In the genomic region with DNA sequence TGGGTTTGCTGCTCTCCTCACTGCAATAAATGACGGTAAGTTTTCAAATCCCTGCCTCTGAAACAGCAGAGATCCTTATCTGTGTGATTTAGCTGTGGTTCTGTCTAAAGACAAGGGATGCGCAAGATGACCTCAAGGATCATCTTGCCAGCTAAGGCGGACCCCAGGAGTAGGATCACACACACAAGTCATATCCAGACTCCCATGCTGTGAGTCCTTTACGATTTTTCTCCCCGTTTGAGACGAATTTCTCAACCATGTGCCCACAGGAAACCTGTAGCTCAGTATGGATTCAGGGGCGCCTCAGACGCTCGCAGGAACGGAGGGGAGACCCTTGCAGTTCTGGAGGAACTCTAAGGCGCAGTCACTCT, we compare ENCODE assay signal across 8 cellular contexts. TPM values are rescaled to one million over a fixed set of nuclear protein-coding genes. Genes with fewer than 3 reads are reported as not detected.
A peak's percentile ranks its signal among the peaks of the same experiment; 100 is the strongest.
DNase-seq lines count a peak whose midpoint lies in the region; ATAC-seq and TF ChIP-seq lines count a peak whose summit lies in the region.

No MANE protein-coding gene starts in this region.

- no peaks in the 10 kb centered on the region for H3K36me3 Mint-ChIP-seq in naive thymus-derived CD4-positive, alpha-beta T cell

- H3K36me3 ChIP-seq in HEK293 (ENCODE audit: control insufficient read depth in 2 of 2, insufficient read depth in 1 of 2, low read length in 2 of 2) (peaks cover 0 to 12% of the 10 kb centered on the region in 2 experiments; a peak in 2 of 3 replicates), endocrine pancreas (ENCODE audit: control insufficient read depth, insufficient read depth, low read length) (no peaks in the 10 kb centered on the region)
- H3K36me3 ChIP-seq in naive thymus-derived CD4-positive, alpha-beta T cell (ENCODE audit: control insufficient read depth in 2 of 3, insufficient read depth in 3 of 3, low read length in 3 of 3) = peaks cover 0 to 7% (median 0%) of the 10 kb centered on the region in 3 experiments

- H3K9ac ChIP-seq in endocrine pancreas (ENCODE audit: control insufficient read depth, insufficient read depth, low read length) = peak overlapping the region; percentile 75

- TF ChIP-seq CTCF in HEK293 (tag by site-specific recombination; IDR thresholded peaks at IDR 0.05) = no peak

- H3K27ac ChIP-seq in HEK293 (ENCODE audit: extremely low read depth, low read depth, low read length) = peak overlapping the region; percentile 91
- H3K27ac ChIP-seq in naive thymus-derived CD4-positive, alpha-beta T cell (ENCODE audit: low read depth, low read length) = peak overlapping the region; percentile 91

- H3K4me3 ChIP-seq in GM08714 (ENCODE audit: low read length) (peak overlapping the region; percentile 93), HEK293 (ENCODE audit: low read depth, low read length) (peak overlapping the region; percentile 92), endocrine pancreas (ENCODE audit: control insufficient read depth, insufficient read depth, low read length) (peak overlapping the region; percentile 92)
- H3K4me3 ChIP-seq in naive thymus-derived CD4-positive, alpha-beta T cell (ENCODE audit: low read length) = peak overlapping the region; percentile 78

- H3K4me1 Mint-ChIP-seq in naive thymus-derived CD4-positive, alpha-beta T cell = peaks cover 0 to 15% (median 5%) of the 10 kb centered on the region in 7 donors

- ATAC-seq in naive thymus-derived CD4-positive, alpha-beta T cell = no peak

- H3K27ac Mint-ChIP-seq in naive thymus-derived CD4-positive, alpha-beta T cell = peak overlapping the region in 8 of 9 donors; percentile 92 to 100 (median 98)

- peak; percentile 49 for DNase-seq in RKO (ENCODE audit: low spot score)
- DNase-seq in naive thymus-derived CD4-positive, alpha-beta T cell = no peak
- no peak for DNase-seq in NK-92 (lab: John Stamatoyannopoulos, UW; ENCODE audit: unreplicated experiment)
- no peak for DNase-seq in T-helper 9 cell
- no peak for DNase-seq in cerebellar nuclear complex (lab: John Stamatoyannopoulos, UW)

- peak overlapping the region in 3 of 10 donors; percentile 88 to 100 (median 96) for H3K4me3 Mint-ChIP-seq in naive thymus-derived CD4-positive, alpha-beta T cell

- peaks cover 8% of the 10 kb centered on the region; the same call in 1 of the 2 replicates for H3K4me1 ChIP-seq in HEK293 (ENCODE audit: control insufficient read depth, insufficient read depth, low read length)
- peaks cover 15% of the 10 kb centered on the region for H3K4me1 ChIP-seq in endocrine pancreas (ENCODE audit: control insufficient read depth, insufficient read depth, low read length)
- peaks cover 8 to 25% of the 10 kb centered on the region in 2 donors for H3K4me1 ChIP-seq in naive thymus-derived CD4-positive, alpha-beta T cell (ENCODE audit: control insufficient read depth in 2 of 2, insufficient read depth in 2 of 2, low read length in 2 of 2)

- no peaks in the 10 kb centered on the region for H3K9me3 Mint-ChIP-seq in naive thymus-derived CD4-positive, alpha-beta T cell

- H3K27me3 ChIP-seq in endocrine pancreas (ENCODE audit: control insufficient read depth, insufficient read depth, low read length) = no peaks in the 10 kb centered on the region
- H3K27me3 ChIP-seq in naive thymus-derived CD4-positive, alpha-beta T cell (ENCODE audit: control insufficient read depth in 2 of 2, insufficient read depth in 2 of 2, low read length in 2 of 2) = no peaks in the 10 kb centered on the region

- CTCF ChIA-PET in HEK293 (lab: Yijun Ruan, JAX) = interaction anchor here (0.6 to 3.9 kb wide), 19 partner anchors 9 to 564 kb away, joined by 3 to 35 read pairs (median 3); no protein-coding TSS in a partner anchor
- CTCF ChIA-PET in naive thymus-derived CD4-positive, alpha-beta T cell (lab: Charles Lee) = interaction anchor here (0.6 to 2.3 kb wide), 9 partner anchors 9 to 567 kb away, joined by 3 to 10 read pairs (median 4); a partner anchor contains a TSS

- H3K9me3 ChIP-seq in HEK293 (ENCODE audit: control insufficient read depth, insufficient read depth, low read depth, low read length) = no peaks in the 10 kb centered on the region
- H3K9me3 ChIP-seq in endocrine pancreas (ENCODE audit: control insufficient read depth, low read length) = no peaks in the 10 kb centered on the region
- no peaks in the 10 kb centered on the region for H3K9me3 ChIP-seq in naive thymus-derived CD4-positive, alpha-beta T cell (ENCODE audit: control insufficient read depth in 2 of 3, low read length in 3 of 3)

- intact Hi-C loops in naive thymus-derived CD4-positive, alpha-beta T cell (cut with micrococcal nuclease) = loop anchor here (1.0 to 10.0 kb wide), 6 partner anchors 124 to 1156 kb away; a partner anchor contains a TSS

- peaks cover 0 to 14% (median 5%) of the 10 kb centered on the region in 5 donors for H3K27me3 Mint-ChIP-seq in naive thymus-derived CD4-positive, alpha-beta T cell

- POLR2A ChIA-PET in HEK293 (lab: Yijun Ruan, JAX) = interaction anchor here (0.5 to 2.1 kb wide), 15 partner anchors 9 to 654 kb away, joined by 3 to 20 read pairs (median 6); a partner anchor contains a TSS
- POLR2A ChIA-PET in naive thymus-derived CD4-positive, alpha-beta T cell (lab: Charles Lee) = interaction anchor here (0.7 to 4.7 kb wide), 10 partner anchors 12 to 566 kb away, joined by 3 to 23 read pairs (median 6); a partner anchor contains a TSS

TF ChIP-seq in HEK293, 187 proteins besides CTCF, POLR2A, EP300 and RAD21:
- TF ChIP-seq SCRT2 (tag by site-specific recombination; IDR thresholded peaks at IDR 0.05) (peak; percentile 88), ZBTB20 (tag by site-specific recombination; IDR thresholded peaks at IDR 0.05) (peak; percentile 79), SCRT1 (tag by site-specific recombination; IDR thresholded peaks at IDR 0.05; ENCODE audit: borderline replicate concordance) (peak; percentile 41; the same call in 1 of the 2 replicates)
- TF ChIP-seq, protein P1, sequence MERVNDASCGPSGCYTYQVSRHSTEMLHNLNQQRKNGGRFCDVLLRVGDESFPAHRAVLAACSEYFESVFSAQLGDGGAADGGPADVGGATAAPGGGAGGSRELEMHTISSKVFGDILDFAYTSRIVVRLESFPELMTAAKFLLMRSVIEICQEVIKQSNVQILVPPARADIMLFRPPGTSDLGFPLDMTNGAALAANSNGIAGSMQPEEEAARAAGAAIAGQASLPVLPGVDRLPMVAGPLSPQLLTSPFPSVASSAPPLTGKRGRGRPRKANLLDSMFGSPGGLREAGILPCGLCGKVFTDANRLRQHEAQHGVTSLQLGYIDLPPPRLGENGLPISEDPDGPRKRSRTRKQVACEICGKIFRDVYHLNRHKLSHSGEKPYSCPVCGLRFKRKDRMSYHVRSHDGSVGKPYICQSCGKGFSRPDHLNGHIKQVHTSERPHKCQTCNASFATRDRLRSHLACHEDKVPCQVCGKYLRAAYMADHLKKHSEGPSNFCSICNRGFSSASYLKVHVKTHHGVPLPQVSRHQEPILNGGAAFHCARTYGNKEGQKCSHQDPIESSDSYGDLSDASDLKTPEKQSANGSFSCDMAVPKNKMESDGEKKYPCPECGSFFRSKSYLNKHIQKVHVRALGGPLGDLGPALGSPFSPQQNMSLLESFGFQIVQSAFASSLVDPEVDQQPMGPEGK (tag by site-specific recombination; IDR thresholded peaks at IDR 0.05) = no peak

RNA-seq across cellular contexts. Expression of a gene that starts 11.1 kb away (rescaled TPM):
- 100 to 1,000 TPM in 2 of 5 experiments, 10 to 100 TPM in 3; 73.6 to 113 (median 98.5) TPM for total RNA-seq in naive thymus-derived CD4-positive, alpha-beta T cell
- 10 to 100 TPM; 52.1 to 77.2 TPM for polyA plus RNA-seq in naive thymus-derived CD4-positive, alpha-beta T cell

RNA-seq across cellular contexts. Expression of a gene that starts 30.2 kb away (rescaled TPM):
- total RNA-seq in naive thymus-derived CD4-positive, alpha-beta T cell = 10 to 100 TPM in 1 of 5 experiments, 1 to 10 TPM in 4; 4.3 to 10.5 (median 6.8) TPM
- 1 to 10 TPM; 7.9 to 8.6 TPM for polyA plus RNA-seq in naive thymus-derived CD4-positive, alpha-beta T cell

RNA-seq across cellular contexts. Expression of a gene that starts 30.3 kb away (rescaled TPM):
- 10 to 100 TPM; 26.5 to 78.5 (median 30.8) TPM for total RNA-seq in naive thymus-derived CD4-positive, alpha-beta T cell
- 10 to 100 TPM; 38.8 to 68.2 TPM for polyA plus RNA-seq in naive thymus-derived CD4-positive, alpha-beta T cell

RNA-seq across cellular contexts. Expression of a gene that starts 48.0 kb away (rescaled TPM):
- total RNA-seq in naive thymus-derived CD4-positive, alpha-beta T cell = 10 to 100 TPM in 4 of 5 experiments, 1 to 10 TPM in 1; 2.0 to 20.8 (median 18.5) TPM
- 1 to 10 TPM in 1 of 2 donors, under 1 TPM in 1; 0.59 to 3.3 TPM for polyA plus RNA-seq in naive thymus-derived CD4-positive, alpha-beta T cell

RNA-seq across cellular contexts. Expression of a gene that starts 50.5 kb away (rescaled TPM):
- total RNA-seq in naive thymus-derived CD4-positive, alpha-beta T cell = 1 to 10 TPM in 2 of 5 experiments, under 1 TPM in 1, not detected in 2; 0.97 to 1.5 (median 1.3) TPM
- polyA plus RNA-seq in naive thymus-derived CD4-positive, alpha-beta T cell = under 1 TPM; 0.26 to 0.28 TPM
